ENCODE assay signal across 1 cellular context in the genomic region with DNA sequence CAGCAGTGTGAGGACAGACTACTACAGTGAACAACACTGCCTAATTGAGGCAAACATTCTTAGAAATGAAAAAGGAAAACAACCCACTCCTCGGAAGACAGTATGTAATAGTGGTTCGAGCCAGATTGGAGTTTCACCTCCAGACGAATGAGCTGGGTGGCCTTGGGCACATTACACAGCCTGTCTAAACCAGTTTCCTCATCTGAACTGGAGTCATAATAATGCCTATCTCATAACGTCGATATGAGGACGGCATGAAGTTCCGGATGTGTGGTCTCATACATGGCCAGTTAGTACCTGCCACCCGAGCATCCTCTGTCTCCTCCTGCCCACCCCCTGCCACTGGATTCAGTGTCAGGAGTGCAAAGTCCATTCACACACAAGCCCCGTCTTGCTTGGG.
TF ChIP-seq lines count a peak whose summit lies in the region.

No MANE protein-coding gene starts in this region.

TF ChIP-seq in HepG2, 621 proteins besides CTCF, POLR2A, EP300 and RAD21:
- TF ChIP-seq ZNF430 (CRISPR knock-in tag; IDR thresholded peaks at IDR 0.05) (0 out of 2 replicates have a peak, but pooled peaks have one; percentile 16), ATAD3A (CRISPR knock-in tag; IDR thresholded peaks at IDR 0.05) (no peak), ZNF484 (CRISPR knock-in tag; IDR thresholded peaks at IDR 0.05; ENCODE audit: borderline replicate concordance, low read depth) (no peak)
